3 cellular contexts compared by ENCODE assay signal in genomic region chr18:65628390-65628789, GRCh38.
"Had no signal": no experiment of that assay in that cellular context is flagged by ENCODE, and none has a peak within 500 bp of the region (broad histone marks: within the 10 kb centered on the region; RNA-seq: fewer than 3 reads in every experiment).

No MANE protein-coding gene starts in this region.

- H3K4me3 ChIP-seq: GM12878 had no signal

- DNase-seq: GDM1, GF-D8 had no signal
